In the genomic region with DNA sequence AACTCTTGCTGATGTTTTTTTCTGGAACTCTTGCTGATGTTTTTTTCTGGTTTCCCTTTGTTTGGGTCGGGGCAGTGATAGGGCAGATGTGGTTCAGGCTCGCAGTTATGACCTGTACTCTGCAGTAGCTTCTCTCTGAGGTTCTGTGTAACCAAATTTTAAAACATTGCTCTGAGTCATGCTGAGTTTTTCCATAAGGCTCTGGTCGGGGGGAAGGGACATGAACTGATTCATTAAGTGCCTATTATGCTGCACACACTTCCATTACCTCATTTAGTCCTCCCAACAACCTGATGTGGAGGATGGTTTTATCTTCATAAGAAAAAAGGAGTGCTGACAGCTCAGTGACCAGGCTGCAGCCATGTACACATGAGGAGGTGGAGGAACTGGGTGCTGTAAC, we compare ENCODE assay signal across 8 cellular contexts. TPM values are rescaled to one million over a fixed set of nuclear protein-coding genes. Genes with fewer than 3 reads are reported as not detected.
DNase-seq lines count a peak whose midpoint lies in the region; ATAC-seq and TF ChIP-seq lines count a peak whose summit lies in the region.

No MANE protein-coding gene starts in this region.

- intact Hi-C loops in CD4-positive, alpha-beta T cell (cut with DNase I, micrococcal nuclease), result no loop called here

- no peaks in the 10 kb centered on the region for H3K9me3 Mint-ChIP-seq in CD4-positive, alpha-beta T cell
- H3K9me3 Mint-ChIP-seq in brain, result no peaks in the 10 kb centered on the region
- H3K9me3 Mint-ChIP-seq in nephron, result peaks cover 2% of the 10 kb centered on the region

- H3K4me1 Mint-ChIP-seq in CD4-positive, alpha-beta T cell (ENCODE audit: low read depth), result peaks cover 81% of the 10 kb centered on the region
- H3K4me1 Mint-ChIP-seq in brain, result peaks cover 90% of the 10 kb centered on the region
- H3K4me1 Mint-ChIP-seq in nephron, result peaks cover 62% of the 10 kb centered on the region

- H2AFZ ChIP-seq in OCI-LY1 (ENCODE audit: low read length), result no peak overlapping the region

- 0 out of 2 replicates have a peak, but pooled peaks cover 5% of the 10 kb centered on the region for H3K36me3 ChIP-seq in OCI-LY1 (ENCODE audit: insufficient read depth, low read length)

- TF ChIP-seq CTCF in CD4-positive, alpha-beta T cell (IDR thresholded peaks at IDR 0.05), result no peak
- TF ChIP-seq CTCF in OCI-LY1 (IDR thresholded peaks at IDR 0.05; ENCODE audit: low read length), result no peak
- TF ChIP-seq CTCF in brain (conservative IDR thresholded peaks at IDR 0.05), result no peak
- no peak for TF ChIP-seq CTCF in nephron (IDR thresholded peaks at IDR 0.05; ENCODE audit: unreplicated experiment in 3 of 3)

- H3K27me3 Mint-ChIP-seq in CD4-positive, alpha-beta T cell, result no peaks in the 10 kb centered on the region
- H3K27me3 Mint-ChIP-seq in brain, result no peaks in the 10 kb centered on the region
- no peaks in the 10 kb centered on the region for H3K27me3 Mint-ChIP-seq in nephron (ENCODE audit: low read depth)

- H3K4me3 ChIP-seq in OCI-LY1 (ENCODE audit: low read depth, low read length, poor library complexity, severe bottlenecking), result peak overlapping the region; percentile 36

- CTCF ChIA-PET in CD4-positive, alpha-beta T cell (lab: Charles Lee), result interaction anchor here (1.0 kb wide), 1 partner anchor 19 kb away, joined by 3 read pairs; the partner anchor contains the start of gene TNRC6B

- peak overlapping the region; percentile 75 for H3K27ac Mint-ChIP-seq in CD4-positive, alpha-beta T cell
- H3K27ac Mint-ChIP-seq in brain (peak overlapping the region; percentile 50 to 92 (median 85)), nephron (peak overlapping the region; percentile 10 to 64 (median 56))

- peaks cover 91% of the 10 kb centered on the region for H3K79me2 ChIP-seq in OCI-LY1 (ENCODE audit: insufficient read depth, low read length)

- H3K4me2 ChIP-seq in OCI-LY1 (ENCODE audit: low read length), result peak overlapping the region; percentile 59

- peaks cover 30% of the 10 kb centered on the region for H3K36me3 Mint-ChIP-seq in CD4-positive, alpha-beta T cell (ENCODE audit: low read depth)
- H3K36me3 Mint-ChIP-seq in brain (peaks cover 39% of the 10 kb centered on the region), nephron (ENCODE audit: low read depth) (peaks cover 17% of the 10 kb centered on the region)

- POLR2A ChIA-PET in CD4-positive, alpha-beta T cell (lab: Charles Lee), result no interaction called here

- no peaks in the 10 kb centered on the region for H3K9me3 ChIP-seq in CD4-positive, alpha-beta T cell (ENCODE audit: control insufficient read depth, low read length)
- H3K9me3 ChIP-seq in OCI-LY1 (ENCODE audit: low read length), result no peaks in the 10 kb centered on the region

- H3K9ac ChIP-seq in OCI-LY1 (ENCODE audit: low read length), result peak overlapping the region; percentile 56

- H3K9me2 ChIP-seq in OCI-LY1 (ENCODE audit: low read depth, low read length), result no peaks in the 10 kb centered on the region

- H4K20me1 ChIP-seq in OCI-LY1 (ENCODE audit: insufficient read depth, low read length), result no peaks in the 10 kb centered on the region

- no peak overlapping the region for H3K4me3 Mint-ChIP-seq in CD4-positive, alpha-beta T cell
- H3K4me3 Mint-ChIP-seq in brain (peak overlapping the region in 3 of 5 experiments; percentile 1 to 64 (median 15)), nephron (no peak overlapping the region)

- H3K27ac ChIP-seq in CD4-positive, alpha-beta T cell (ENCODE audit: low read depth, low read length), result no peak overlapping the region
- peak overlapping the region; percentile 78 for H3K27ac ChIP-seq in OCI-LY1 (ENCODE audit: low read depth, low read length, poor library complexity, severe bottlenecking)

- H3K4me1 ChIP-seq in OCI-LY1 (ENCODE audit: insufficient read depth, low read length, severe bottlenecking), result peaks cover 90% of the 10 kb centered on the region

- H3F3A ChIP-seq in OCI-LY1 (ENCODE audit: insufficient read depth, low read length), result 0 out of 2 replicates have a peak, but pooled peaks cover 3% of the 10 kb centered on the region

- no peak for ATAC-seq in CD4-positive, alpha-beta T cell (ENCODE audit: poor library complexity)
- ATAC-seq in HG02642 (IDR thresholded peaks at IDR 0.05; ENCODE audit: poor library complexity, unreplicated experiment), result no peak
- no peak for ATAC-seq in HG02970 (IDR thresholded peaks at IDR 0.05; ENCODE audit: low FRiP score, unreplicated experiment)

- H3K27me3 ChIP-seq in CD4-positive, alpha-beta T cell (ENCODE audit: control insufficient read depth, insufficient read depth, low read length), result no peaks in the 10 kb centered on the region
- H3K27me3 ChIP-seq in OCI-LY1 (ENCODE audit: insufficient read depth, low read length), result no peaks in the 10 kb centered on the region

- no peak for DNase-seq in CD4-positive, alpha-beta T cell
- DNase-seq in superior temporal gyrus (ENCODE audit: extremely low spot score) (no peak), Ammon's horn (ENCODE audit: low spot score) (no peak)

RNA-seq across cellular contexts. Expression of gene TNRC6B, which starts 18.9 kb away (rescaled TPM):
- total RNA-seq in CD4-positive, alpha-beta T cell, result 100 to 1,000 TPM; 110 to 111 TPM
- 5.8 TPM for polyA plus RNA-seq in brain (ENCODE audit: insufficient read depth, low read depth, low replicate concordance)

Comparison
In these comparisons a context has a peak if more than half of its experiments do, and no peak if none do; other contexts are left out.
1. H3K4me3 Mint-ChIP-seq: peak in brain (3 of 5); none in CD4-positive, alpha-beta T cell (single experiment) and nephron (0 of 3).
2. Peak in every context shown above with its lines, with median percentiles within 50 percentile points of each other: H3K27ac Mint-ChIP-seq.